Comparison of ENCODE assay signal across 1 cellular context in genomic region chr10:88236121-88236743, GRCh38.
TF ChIP-seq lines count a peak whose summit lies in the region.

No MANE protein-coding gene starts in this region.

TF ChIP-seq in GM23338, 12 proteins besides CTCF, POLR2A, EP300 and RAD21 (continued from another document):
- no peak for TF ChIP-seq ETS1 (IDR thresholded peaks at IDR 0.05)
- no peak for TF ChIP-seq JUNB (IDR thresholded peaks at IDR 0.05; ENCODE audit: unreplicated experiment)
- no peak for TF ChIP-seq EZH2 (IDR thresholded peaks at IDR 0.05; ENCODE audit: low read depth, unreplicated experiment)
- TF ChIP-seq NANOG (IDR thresholded peaks at IDR 0.05; ENCODE audit: borderline replicate concordance): no peak
- no peak for TF ChIP-seq ZNF114 (CRISPR knock-in tag; IDR thresholded peaks at IDR 0.05)
- TF ChIP-seq EZH2phosphoT487 (IDR thresholded peaks at IDR 0.05; ENCODE audit: unreplicated experiment): no peak
- no peak for TF ChIP-seq REST (IDR thresholded peaks at IDR 0.05; ENCODE audit: unreplicated experiment)
- TF ChIP-seq ZNF331 (CRISPR knock-in tag; IDR thresholded peaks at IDR 0.05; ENCODE audit: low read depth): no peak
- TF ChIP-seq POLR2AphosphoS5 (IDR thresholded peaks at IDR 0.05; ENCODE audit: low read depth): no peak
